Comparison of ENCODE assay signal across 12 cellular contexts in the genomic region with DNA sequence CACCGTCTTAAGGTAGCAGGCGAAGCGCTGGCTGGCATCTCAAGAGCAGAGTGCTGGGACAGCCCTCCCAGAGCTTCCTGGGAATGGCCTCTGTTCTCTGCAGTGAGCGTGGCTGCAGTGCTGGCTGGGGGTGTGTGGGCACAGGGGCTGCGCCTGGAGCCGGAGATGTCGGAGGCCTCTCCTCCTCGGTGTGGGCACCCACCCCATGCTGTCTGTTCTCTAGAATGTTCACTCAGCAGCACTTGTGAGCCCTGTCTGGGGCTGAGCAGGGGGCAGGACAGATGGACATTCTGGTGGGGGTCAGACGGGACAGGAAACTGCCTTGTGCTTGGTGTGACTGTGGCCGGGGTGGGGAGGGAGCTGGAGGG. TPM values are rescaled to one million over a fixed set of nuclear protein-coding genes. Genes with fewer than 3 reads are reported as not detected.
DNase-seq lines count a peak whose midpoint lies in the region; ATAC-seq and TF ChIP-seq lines count a peak whose summit lies in the region.
"Had no signal": no experiment of that assay in that cellular context is flagged by ENCODE, and none has a peak within 500 bp of the region (broad histone marks: within the 10 kb centered on the region; RNA-seq: fewer than 3 reads in every experiment).

No MANE protein-coding gene starts in this region.

- no peak for TF ChIP-seq CTCF in activated CD8-positive, alpha-beta T cell treated with anti-CD3 and anti-CD28 coated beads for 36 hours (IDR thresholded peaks at IDR 0.05)
- no peak for TF ChIP-seq CTCF in spleen (IDR thresholded peaks at IDR 0.05 in 8 of 11, conservative IDR thresholded peaks at IDR 0.05 in 3 of 11)

- no peaks in the 10 kb centered on the region for H3K9me3 Mint-ChIP-seq in activated CD8-positive, alpha-beta T cell treated with anti-CD3 and anti-CD28 coated beads for 36 hours
- no peaks in the 10 kb centered on the region for H3K9me3 Mint-ChIP-seq in activated CD8-positive, alpha-beta T cell treated with anti-CD3 and anti-CD28 coated beads, Interleukin-2, amount 10 ng/mL, durations not matched to agents 7 days and 5 days (ENCODE audit: insufficient read depth)

- peaks cover 0 to 31% (median 26%) of the 10 kb centered on the region in 6 donors for H3K36me3 ChIP-seq in spleen

- peaks cover 54 to 97% (median 79%) of the 10 kb centered on the region in 6 donors for H3K4me1 ChIP-seq in spleen

- intact Hi-C loops in activated CD8-positive, alpha-beta T cell treated with anti-CD3 and anti-CD28 coated beads for 36 hours (cut with micrococcal nuclease) = no loop called here
- intact Hi-C loops in spleen (cut with DNase I; ENCODE audit: low total_unique reads) = no loop called here

- no peaks in the 10 kb centered on the region for H3K36me3 Mint-ChIP-seq in activated CD8-positive, alpha-beta T cell treated with anti-CD3 and anti-CD28 coated beads for 36 hours (ENCODE audit: low read depth)
- no peaks in the 10 kb centered on the region for H3K36me3 Mint-ChIP-seq in activated CD8-positive, alpha-beta T cell treated with anti-CD3 and anti-CD28 coated beads, Interleukin-2, amount 10 ng/mL, durations not matched to agents 7 days and 5 days (ENCODE audit: low read depth)
- H3K36me3 Mint-ChIP-seq in T-helper 17 cell (ENCODE audit: low read depth) = no peaks in the 10 kb centered on the region

- CTCF ChIA-PET in activated CD8-positive, alpha-beta T cell treated with anti-CD3 and anti-CD28 coated beads for 36 hours (lab: Charles Lee) = interaction anchor here (1.3 to 1.6 kb wide), 2 partner anchors 13 to 18 kb away, joined by 7 to 9 read pairs; no protein-coding TSS in a partner anchor
- CTCF ChIA-PET in activated CD8-positive, alpha-beta T cell treated with anti-CD3 and anti-CD28 coated beads, Interleukin-2, amount 10 ng/mL, durations not matched to agents 7 days and 5 days (lab: Charles Lee) = interaction anchor here (2.5 kb wide), 1 partner anchor 55 kb away, joined by 7 read pairs; no protein-coding TSS in a partner anchor

- peaks cover 52% of the 10 kb centered on the region for H3K4me1 Mint-ChIP-seq in activated CD8-positive, alpha-beta T cell treated with anti-CD3 and anti-CD28 coated beads for 36 hours (ENCODE audit: low read depth)
- peaks cover 41% of the 10 kb centered on the region for H3K4me1 Mint-ChIP-seq in activated CD8-positive, alpha-beta T cell treated with anti-CD3 and anti-CD28 coated beads, Interleukin-2, amount 10 ng/mL, durations not matched to agents 7 days and 5 days (ENCODE audit: low read depth)
- peaks cover 39% of the 10 kb centered on the region for H3K4me1 Mint-ChIP-seq in T-helper 17 cell

- H3K27ac Mint-ChIP-seq in activated CD8-positive, alpha-beta T cell treated with anti-CD3 and anti-CD28 coated beads for 36 hours = peak overlapping the region; percentile 83
- no peak overlapping the region for H3K27ac Mint-ChIP-seq in activated CD8-positive, alpha-beta T cell treated with anti-CD3 and anti-CD28 coated beads, Interleukin-2, amount 10 ng/mL, durations not matched to agents 7 days and 5 days
- no peak overlapping the region for H3K27ac Mint-ChIP-seq in T-helper 17 cell

- DNase-seq in activated CD8-positive, alpha-beta T cell treated with anti-CD3 and anti-CD28 coated beads for 36 hours = no peak
- no peak for DNase-seq in activated CD8-positive, alpha-beta T cell treated with anti-CD3 and anti-CD28 coated beads, Interleukin-2, amount 10 ng/mL, durations not matched to agents 7 days and 5 days
- DNase-seq in T-helper 17 cell (no peak), spleen (no peak), SKM-1 (lab: John Stamatoyannopoulos, UW; ENCODE audit: unreplicated experiment) (no peak), DMS 273 (lab: John Stamatoyannopoulos, UW; ENCODE audit: unreplicated experiment) (no peak)
- DNase-seq: NCI-H1436 treated with DMSO at 0.1 percent for 48 hours, sigmoid colon, thyroid gland had no signal

- H3K4me3 ChIP-seq in spleen = no peak overlapping the region
- H3K4me3 ChIP-seq: A549, thyroid gland had no signal

- H3K27me3 ChIP-seq in layer of hippocampus (ENCODE audit: control insufficient read depth, insufficient read depth, low read length) = no peaks in the 10 kb centered on the region
- no peaks in the 10 kb centered on the region for H3K27me3 ChIP-seq in spleen (replicated peaks in 1 of 7)
- H3K27me3 ChIP-seq: sigmoid colon, thyroid gland had no signal

- no peak overlapping the region for H3K4me3 Mint-ChIP-seq in activated CD8-positive, alpha-beta T cell treated with anti-CD3 and anti-CD28 coated beads for 36 hours
- H3K4me3 Mint-ChIP-seq in activated CD8-positive, alpha-beta T cell treated with anti-CD3 and anti-CD28 coated beads, Interleukin-2, amount 10 ng/mL, durations not matched to agents 7 days and 5 days = no peak overlapping the region
- peak overlapping the region; percentile 57 for H3K4me3 Mint-ChIP-seq in T-helper 17 cell

- H3K27me3 Mint-ChIP-seq in activated CD8-positive, alpha-beta T cell treated with anti-CD3 and anti-CD28 coated beads for 36 hours = no peaks in the 10 kb centered on the region
- H3K27me3 Mint-ChIP-seq in activated CD8-positive, alpha-beta T cell treated with anti-CD3 and anti-CD28 coated beads, Interleukin-2, amount 10 ng/mL, durations not matched to agents 7 days and 5 days (ENCODE audit: low read depth) = no peaks in the 10 kb centered on the region
- H3K27me3 Mint-ChIP-seq in T-helper 17 cell = no peaks in the 10 kb centered on the region

- no peak for TF ChIP-seq POLR2A in spleen (IDR thresholded peaks at IDR 0.05)

- ATAC-seq in activated CD8-positive, alpha-beta T cell treated with anti-CD3 and anti-CD28 coated beads for 36 hours = no peak
- no peak for ATAC-seq in activated CD8-positive, alpha-beta T cell treated with anti-CD3 and anti-CD28 coated beads, Interleukin-2, amount 10 ng/mL, durations not matched to agents 7 days and 5 days
- no peak for ATAC-seq in T-helper 17 cell
- ATAC-seq in HG03520 (IDR thresholded peaks at IDR 0.05; ENCODE audit: unreplicated experiment) = no peak
- ATAC-seq: A549 had no signal

- WGBS in spleen, 5 donors = 44 to 65% (median 57%) methylated on average over 9 to 10 of the region's 10 CpGs

- peak overlapping the region; percentile 6 for H3K27ac ChIP-seq in layer of hippocampus (ENCODE audit: low read depth, low read length)
- peak overlapping the region in 6 of 8 donors; percentile 58 to 79 (median 73) for H3K27ac ChIP-seq in spleen
- H3K27ac ChIP-seq: A549, thyroid gland had no signal

- POLR2A ChIA-PET in activated CD8-positive, alpha-beta T cell treated with anti-CD3 and anti-CD28 coated beads for 36 hours (lab: Charles Lee) = no interaction called here
- POLR2A ChIA-PET in activated CD8-positive, alpha-beta T cell treated with anti-CD3 and anti-CD28 coated beads, Interleukin-2, amount 10 ng/mL, durations not matched to agents 7 days and 5 days (lab: Charles Lee) = no interaction called here

- H3K9me3 ChIP-seq in T-helper 17 cell (ENCODE audit: control insufficient read depth, low read length, poor library complexity, severe bottlenecking) (no peaks in the 10 kb centered on the region), spleen (no peaks in the 10 kb centered on the region)
- H3K9me3 ChIP-seq: A549, sigmoid colon, thyroid gland had no signal

RNA-seq across cellular contexts. Expression of a gene that starts 15.9 kb away (rescaled TPM):
- 10 to 100 TPM; 41.4 to 48.1 TPM for total RNA-seq in activated CD8-positive, alpha-beta T cell treated with anti-CD3 and anti-CD28 coated beads for 36 hours
- 10 to 100 TPM; 51.2 to 58.5 TPM for total RNA-seq in activated CD8-positive, alpha-beta T cell treated with anti-CD3 and anti-CD28 coated beads, Interleukin-2, amount 10 ng/mL, durations not matched to agents 7 days and 5 days
- total RNA-seq in T-helper 17 cell (10 to 100 TPM; 79.3 to 86.3 TPM), spleen (100 to 1,000 TPM in 1 of 7 donors, 10 to 100 TPM in 6; 28.3 to 161 (median 60.4) TPM)
- 10 to 100 TPM; 14.3 to 40.3 (median 22.3) TPM for polyA plus RNA-seq in spleen
